Comparison of ENCODE assay signal across 18 cellular contexts in genomic region chr5:15452780-15453179, GRCh38. TPM values are rescaled to one million over a fixed set of nuclear protein-coding genes. Genes with fewer than 3 reads are reported as not detected.
DNase-seq lines count a peak whose midpoint lies in the region; ATAC-seq and TF ChIP-seq lines count a peak whose summit lies in the region.
"Had no signal": no experiment of that assay in that cellular context is flagged by ENCODE, and none has a peak within 500 bp of the region (broad histone marks: within the 10 kb centered on the region; RNA-seq: fewer than 3 reads in every experiment).

No MANE protein-coding gene starts in this region.

- no peak overlapping the region for H3K4me3 Mint-ChIP-seq in nephron
- no peak overlapping the region for H3K4me3 Mint-ChIP-seq in naive thymus-derived CD4-positive, alpha-beta T cell
- H3K4me3 Mint-ChIP-seq: HFFc6 had no signal

- no peaks in the 10 kb centered on the region for H3K36me3 Mint-ChIP-seq in nephron (ENCODE audit: low read depth)
- H3K36me3 Mint-ChIP-seq in naive thymus-derived CD4-positive, alpha-beta T cell: no peaks in the 10 kb centered on the region

- ATAC-seq in Right ventricle myocardium superior (ENCODE audit: poor library complexity) (peak; percentile 28), left ventricle myocardium superior (no peak)
- ATAC-seq in naive thymus-derived CD4-positive, alpha-beta T cell: no peak

- intact Hi-C loops in Right ventricle myocardium superior (cut with DNase I): no loop called here
- intact Hi-C loops in left ventricle myocardium superior (cut with micrococcal nuclease): no loop called here
- intact Hi-C loops in transverse colon (cut with DNase I; ENCODE audit: low total_unique reads): no loop called here
- intact Hi-C loops in naive thymus-derived CD4-positive, alpha-beta T cell (cut with micrococcal nuclease): no loop called here

- H3K4me1 Mint-ChIP-seq in nephron: peaks cover 10% of the 10 kb centered on the region
- H3K4me1 Mint-ChIP-seq in naive thymus-derived CD4-positive, alpha-beta T cell: no peaks in the 10 kb centered on the region

- no peaks in the 10 kb centered on the region for H3K36me3 ChIP-seq in transverse colon
- no peaks in the 10 kb centered on the region for H3K36me3 ChIP-seq in naive thymus-derived CD4-positive, alpha-beta T cell (ENCODE audit: control insufficient read depth in 2 of 3, insufficient read depth in 3 of 3, low read length in 3 of 3)

- no peaks in the 10 kb centered on the region for H3K27me3 ChIP-seq in transverse colon
- H3K27me3 ChIP-seq in naive thymus-derived CD4-positive, alpha-beta T cell (ENCODE audit: control insufficient read depth in 2 of 2, insufficient read depth in 2 of 2, low read length in 2 of 2): no peaks in the 10 kb centered on the region

- no peak for DNase-seq in Right ventricle myocardium superior
- DNase-seq in left ventricle myocardium superior: no peak
- peak; percentile 69 for DNase-seq in fibroblast of gingiva (ENCODE audit: low read depth)
- DNase-seq in transverse colon: no peak
- DNase-seq in iPS-NIHi11 (ENCODE audit: low spot score): no peak
- DNase-seq in COLO668 (lab: John Stamatoyannopoulos, UW; ENCODE audit: unreplicated experiment): no peak
- DNase-seq in naive thymus-derived CD4-positive, alpha-beta T cell: no peak
- DNase-seq: 8988T, Calu3, DMS79 treated with DMSO at 0.1 percent for 48 hours, GDM1, HFFc6, KG1, NCI-H1092, NCI-H1694 treated with DMSO at 0.1 percent for 48 hours, NCI-H446 treated with DMSO at 0.1 percent for 48 hours, NCI-H774 had no signal

- no peak for TF ChIP-seq CTCF in nephron (IDR thresholded peaks at IDR 0.05; ENCODE audit: unreplicated experiment in 3 of 3)
- TF ChIP-seq CTCF in transverse colon (IDR thresholded peaks at IDR 0.05): no peak

- TF ChIP-seq POLR2A in transverse colon (IDR thresholded peaks at IDR 0.05): no peak

- peaks cover 10% of the 10 kb centered on the region for H3K9me3 Mint-ChIP-seq in nephron
- H3K9me3 Mint-ChIP-seq in naive thymus-derived CD4-positive, alpha-beta T cell: peaks cover 3 to 20% (median 14%) of the 10 kb centered on the region in 11 donors
- H3K9me3 Mint-ChIP-seq: HFFc6 had no signal

- 63 to 76% methylated on average over 1 of the region's 1 CpG for WGBS in transverse colon (ENCODE audit: low coverage in 1 of 2), 2 donors

- H3K27me3 Mint-ChIP-seq in nephron (ENCODE audit: low read depth): no peaks in the 10 kb centered on the region
- H3K27me3 Mint-ChIP-seq in naive thymus-derived CD4-positive, alpha-beta T cell: no peaks in the 10 kb centered on the region

- H3K27ac ChIP-seq in transverse colon: peak overlapping the region in 3 of 4 donors; percentile 40 to 66 (median 51)
- no peak overlapping the region for H3K27ac ChIP-seq in naive thymus-derived CD4-positive, alpha-beta T cell (ENCODE audit: low read depth, low read length)

- in situ Hi-C loops in transverse colon (cut with MboI; ENCODE audit: low pct_ligation_motif_present in 1 of 4, low pct_unique_long_range_greater_than_20kb in 1 of 4, low sequenced_read_pairs in 3 of 4): no loop called here

- peak overlapping the region in 2 of 3 experiments; percentile 32 to 57 for H3K27ac Mint-ChIP-seq in nephron
- H3K27ac Mint-ChIP-seq in naive thymus-derived CD4-positive, alpha-beta T cell: no peak overlapping the region
- H3K27ac Mint-ChIP-seq: HFFc6 had no signal

- TF ChIP-seq EP300 in transverse colon (IDR thresholded peaks at IDR 0.05; ENCODE audit: low read depth): no peak

- peaks cover 0 to 4% of the 10 kb centered on the region in 2 donors for H3K9me3 ChIP-seq in transverse colon
- peaks cover 0 to 4% (median 0%) of the 10 kb centered on the region in 3 experiments for H3K9me3 ChIP-seq in naive thymus-derived CD4-positive, alpha-beta T cell (ENCODE audit: control insufficient read depth in 2 of 3, low read length in 3 of 3)

- POLR2A ChIA-PET in naive thymus-derived CD4-positive, alpha-beta T cell (lab: Charles Lee): no interaction called here

- CTCF ChIA-PET in naive thymus-derived CD4-positive, alpha-beta T cell (lab: Charles Lee): no interaction called here

- no peak overlapping the region for H3K4me3 ChIP-seq in transverse colon
- H3K4me3 ChIP-seq in naive thymus-derived CD4-positive, alpha-beta T cell (ENCODE audit: low read length): no peak overlapping the region

- H3K4me1 ChIP-seq in transverse colon: peaks cover 0 to 3% (median 0%) of the 10 kb centered on the region in 4 donors
- H3K4me1 ChIP-seq in naive thymus-derived CD4-positive, alpha-beta T cell (ENCODE audit: control insufficient read depth in 2 of 2, insufficient read depth in 2 of 2, low read length in 2 of 2): no peaks in the 10 kb centered on the region

RNA-seq across cellular contexts. Expression of gene FBXL7, which starts 47.2 kb away (rescaled TPM):
- 16.2 TPM for total RNA-seq in Right ventricle myocardium superior
- total RNA-seq in left ventricle myocardium superior: 21.6 TPM
- 10 to 100 TPM in 1 of 4 donors, 1 to 10 TPM in 3; 5.7 to 47.4 (median 6.3) TPM for total RNA-seq in transverse colon
- not detected for total RNA-seq in naive thymus-derived CD4-positive, alpha-beta T cell
- not detected for polyA plus RNA-seq in naive thymus-derived CD4-positive, alpha-beta T cell
- total RNA-seq: Calu3 had no signal

Comparison
In these comparisons a context has a peak if more than half of its experiments do, and no peak if none do; other contexts are left out.
1. H3K27ac Mint-ChIP-seq: peak in nephron (2 of 3); none in naive thymus-derived CD4-positive, alpha-beta T cell (0 of 9).
2. RNA of gene FBXL7, which starts 47.2 kb away (total RNA-seq): 21.6 TPM in left ventricle myocardium superior (single experiment), 16.2 TPM in Right ventricle myocardium superior (single experiment) and 5.7 to 47.4 TPM in transverse colon; not detected in naive thymus-derived CD4-positive, alpha-beta T cell; every median in the first group is over 4 times any median in the second.